6 cellular contexts compared by ENCODE assay signal in genomic region chr19:14613399-14614098, GRCh38. TPM values are rescaled to one million over a fixed set of nuclear protein-coding genes. Genes with fewer than 3 reads are reported as not detected.
"Had no signal": no experiment of that assay in that cellular context is flagged by ENCODE, and none has a peak within 500 bp of the region (broad histone marks: within the 10 kb centered on the region; RNA-seq: fewer than 3 reads in every experiment).

No MANE protein-coding gene starts in this region.

RNA-seq across cellular contexts. Expression of gene CLEC17A, which starts 30.7 kb away (rescaled TPM):
- total RNA-seq: bronchial epithelial cell, dermis microvascular lymphatic vessel endothelial cell, esophagus squamous epithelium, left lobe of liver, thyroid gland, upper lobe of right lung had no signal
